Comparison of ENCODE assay signal across 15 cellular contexts in the genomic region with DNA sequence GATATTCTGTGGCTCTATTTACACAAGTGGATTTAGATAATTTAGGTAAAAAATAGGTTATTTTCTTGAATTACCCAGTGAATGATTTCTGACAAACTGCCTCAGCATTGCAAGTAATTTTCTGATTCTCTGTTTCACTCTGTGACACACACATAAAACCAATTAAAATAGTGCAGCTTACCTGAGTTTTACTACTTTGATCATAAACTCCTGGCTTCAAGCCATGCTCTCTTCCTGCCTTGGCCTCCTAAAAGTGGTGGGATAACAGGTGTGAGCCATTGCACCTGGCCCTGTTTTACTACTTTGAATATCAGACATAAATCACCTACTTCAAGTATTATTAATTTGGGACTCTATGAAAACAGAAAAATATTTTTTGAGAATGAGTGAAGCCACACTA.
A peak's percentile ranks its signal among the peaks of the same experiment; 100 is the strongest.
DNase-seq lines count a peak whose midpoint lies in the region; ATAC-seq lines count a peak whose summit lies in the region.
"Had no signal": no experiment of that assay in that cellular context is flagged by ENCODE, and none has a peak within 500 bp of the region (broad histone marks: within the 10 kb centered on the region; RNA-seq: fewer than 3 reads in every experiment).

No MANE protein-coding gene starts in this region.

- intact Hi-C loops in left colon (cut with DNase I, micrococcal nuclease), result no loop called here

- in situ Hi-C loops in G401 (cut with HindIII; ENCODE audit: low sequenced_read_pairs), result no loop called here

- DNase-seq in NCI-H2081 (lab: John Stamatoyannopoulos, UW) (peak; percentile 15 to 76), NCI-H2081 treated with DMSO at 0.1 percent for 48 hours (lab: John Stamatoyannopoulos, UW) (no peak), DMS79 treated with DMSO at 0.1 percent for 48 hours (lab: John Stamatoyannopoulos, UW) (peak; percentile 58), NCI-H526 (lab: John Stamatoyannopoulos, UW) (peak; percentile 24 to 39), left colon (peak in 1 of 2 donors; percentile 4), hypothalamus (lab: John Stamatoyannopoulos, UW) (no peak), G401 (ENCODE audit: low spot score) (no peak)
- DNase-seq: 8988T; AML-193; Caco-2; CD8-positive, alpha-beta memory T cell; GOT3; H9; IMR-90 had no signal

- ATAC-seq in left colon, result peak; percentile 65
- no peak for ATAC-seq in GM18858 (IDR thresholded peaks at IDR 0.05; ENCODE audit: unreplicated experiment)

Comparison
In these comparisons a context has a peak if more than half of its experiments do, and no peak if none do; other contexts are left out.
1. DNase-seq: peak in NCI-H2081 (2 of 2), DMS79 treated with DMSO at 0.1 percent for 48 hours (single experiment) and NCI-H526 (2 of 2); none in NCI-H2081 treated with DMSO at 0.1 percent for 48 hours (single experiment), hypothalamus (0 of 51) and G401 (single experiment).